Comparison of ENCODE assay signal across 8 cellular contexts in the genomic region with DNA sequence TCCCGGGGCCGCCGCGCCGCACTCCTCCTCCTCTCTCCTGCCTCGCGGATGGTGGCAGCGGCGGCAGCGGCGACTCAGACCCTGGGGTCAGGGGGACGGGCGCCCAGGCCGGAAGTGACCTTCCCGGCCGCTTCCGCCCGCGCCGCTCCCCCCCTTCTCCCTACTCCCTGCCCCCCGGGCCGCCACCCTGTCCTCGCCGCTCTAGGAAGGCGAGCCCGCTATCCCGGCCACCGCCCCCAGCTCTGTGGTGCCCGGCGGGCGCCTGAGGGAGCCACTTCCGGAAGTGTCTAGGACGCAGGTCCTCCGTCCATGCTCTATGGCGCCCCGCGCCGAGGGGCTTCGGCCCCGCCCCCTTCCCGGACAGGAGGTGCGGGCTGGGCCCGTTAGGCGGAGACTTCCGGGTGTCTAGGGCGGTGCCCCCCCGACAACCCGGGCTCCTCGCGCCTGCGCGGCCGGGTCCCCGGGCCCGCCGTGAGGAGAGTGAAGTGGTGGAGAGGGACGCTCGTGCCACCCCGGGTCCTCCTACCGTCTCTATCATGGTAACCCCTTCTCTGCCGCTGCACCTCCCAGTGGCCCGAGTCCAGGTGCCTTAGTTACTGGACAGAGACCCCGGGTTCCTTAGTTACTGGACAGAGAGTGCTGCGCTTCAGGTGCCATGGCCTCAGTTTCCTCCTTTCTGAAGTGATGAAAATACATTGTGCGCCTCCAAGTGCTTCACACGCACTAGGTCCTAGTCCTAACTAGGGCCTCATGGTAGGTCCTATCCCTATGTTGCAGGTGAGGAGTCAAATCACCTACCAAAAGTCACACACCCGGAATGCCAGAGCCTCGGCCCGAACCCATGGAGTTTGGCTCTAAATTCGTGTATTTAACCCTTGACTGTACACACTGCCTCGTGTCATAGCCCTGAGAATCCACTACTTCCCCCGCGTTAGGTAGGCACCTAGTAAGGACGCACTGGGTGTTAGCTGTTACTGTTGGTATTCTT. TPM values are rescaled to one million over a fixed set of nuclear protein-coding genes. Genes with fewer than 3 reads are reported as not detected.
DNase-seq lines count a peak whose midpoint lies in the region; ATAC-seq and TF ChIP-seq lines count a peak whose summit lies in the region.

A gene (minus strand): TSS at position 116 of the 988 bp plus-strand sequence. CDS start 18,078 bp downstream, outside the sequence.

- peak within 1 kb of the TSS; percentile 82 for H3K4me3 Mint-ChIP-seq in activated CD4-positive, alpha-beta T cell treated with anti-CD3 and anti-CD28 coated beads for 36 hours

- POLR2A ChIA-PET in activated CD4-positive, alpha-beta T cell treated with anti-CD3 and anti-CD28 coated beads for 36 hours (lab: Charles Lee), result interaction anchor here (1.0 to 2.6 kb wide), 4 partner anchors 20 to 522 kb away, joined by 3 to 19 read pairs (median 5); a partner anchor contains a TSS

- ATAC-seq in HG03442 (IDR thresholded peaks at IDR 0.05; ENCODE audit: unreplicated experiment), result peak; percentile 75
- peak; percentile 92 for ATAC-seq in activated CD4-positive, alpha-beta T cell treated with anti-CD3 and anti-CD28 coated beads for 36 hours

- DNase-seq in Ammon's horn (ENCODE audit: low spot score) (peak; percentile 96), GM19238 (ENCODE audit: insufficient read length, low spot score) (peak; percentile 99), NCI-H524 (lab: John Stamatoyannopoulos, UW) (peak; percentile 98 to 99), choroid plexus epithelial cell (ENCODE audit: low read depth) (peak; percentile 97), kidney tubule cell (ENCODE audit: low spot score) (peak; percentile 98)
- DNase-seq in activated CD4-positive, alpha-beta T cell treated with anti-CD3 and anti-CD28 coated beads for 36 hours, result peak; percentile 98
- DNase-seq in stimulated activated CD4-positive, alpha-beta T cell treated with anti-CD3 and anti-CD28 coated beads, Interleukin-1b, Interleukin-23, amount 100 ng/mL, for 24 hours (ENCODE audit: low read depth in 4 of 4, low spot score in 1 of 4), result peak; percentile 93 to 97 (median 96)

- CTCF ChIA-PET in activated CD4-positive, alpha-beta T cell treated with anti-CD3 and anti-CD28 coated beads for 36 hours (lab: Charles Lee), result interaction anchor here (0.5 to 1.0 kb wide), 2 partner anchors 193 to 501 kb away, joined by 3 read pairs; no protein-coding TSS in a partner anchor

- peak within 1 kb of the TSS; percentile 82 for H3K4me3 ChIP-seq in choroid plexus epithelial cell (ENCODE audit: low read depth, low read length)

- no peaks in the 10 kb centered on the region for H3K9me3 Mint-ChIP-seq in activated CD4-positive, alpha-beta T cell treated with anti-CD3 and anti-CD28 coated beads for 36 hours (ENCODE audit: low read depth)

- peak within 1 kb of the TSS; percentile 91 for H3K27ac Mint-ChIP-seq in activated CD4-positive, alpha-beta T cell treated with anti-CD3 and anti-CD28 coated beads for 36 hours

- no peak for TF ChIP-seq CTCF in choroid plexus epithelial cell (conservative IDR thresholded peaks at IDR 0.05; ENCODE audit: low read depth, low read length)

- H3K27me3 Mint-ChIP-seq in activated CD4-positive, alpha-beta T cell treated with anti-CD3 and anti-CD28 coated beads for 36 hours, result no peaks in the 10 kb centered on the region

- peaks cover 19% of the 10 kb centered on the region for H3K36me3 Mint-ChIP-seq in activated CD4-positive, alpha-beta T cell treated with anti-CD3 and anti-CD28 coated beads for 36 hours (ENCODE audit: low read depth)

- intact Hi-C loops in activated CD4-positive, alpha-beta T cell treated with anti-CD3 and anti-CD28 coated beads for 36 hours (cut with DNase I, micrococcal nuclease), result loop anchor here (1.0 to 10.0 kb wide), 12 partner anchors 10 to 1007 kb away; a partner anchor contains a TSS

- peaks cover 48% of the 10 kb centered on the region for H3K4me1 Mint-ChIP-seq in activated CD4-positive, alpha-beta T cell treated with anti-CD3 and anti-CD28 coated beads for 36 hours

RNA-seq across cellular contexts. Expression of the gene that starts here (rescaled TPM):
- total RNA-seq in activated CD4-positive, alpha-beta T cell treated with anti-CD3 and anti-CD28 coated beads for 36 hours, result 10 to 100 TPM; 27.6 to 28.4 TPM

Comparison
In these comparisons a context has a peak if more than half of its experiments do, and no peak if none do; other contexts are left out.
1. Peak in every context shown above with its lines: DNase-seq, ATAC-seq and H3K4me3 ChIP-seq.